Comparison of ENCODE assay signal across 23 cellular contexts in genomic region chr18:73431620-73432019, GRCh38.
"Had no signal": no experiment of that assay in that cellular context is flagged by ENCODE, and none has a peak within 500 bp of the region (broad histone marks: within the 10 kb centered on the region; RNA-seq: fewer than 3 reads in every experiment).

No MANE protein-coding gene starts in this region.

- ATAC-seq: activated naive CD8-positive, alpha-beta T cell treated with anti-CD3 and anti-CD28 coated beads, Interleukin-2, amount 50 U/mL, for 24 hours; body of pancreas; lower lobe of right lung; naive thymus-derived CD8-positive, alpha-beta T cell; pancreas; right cardiac atrium; stimulated activated naive CD8-positive, alpha-beta T cell treated with anti-CD3 and anti-CD28 coated beads, Interleukin-15, Interleukin-2, amounts not matched to agents 100 U/mL and 50 U/mL, for 24 hours; upper lobe of right lung had no signal

- H3K27me3 ChIP-seq: body of pancreas, hepatocyte, neutrophil, pancreas, upper lobe of right lung had no signal

- H3K4me3 ChIP-seq: body of pancreas, hepatocyte, lower lobe of right lung, pancreas, upper lobe of right lung had no signal

- DNase-seq: activated CD4-positive, alpha-beta T cell treated with anti-CD3 and anti-CD28 coated beads for 4 hours; activated CD4-positive, alpha-beta T cell treated with anti-CD3 and anti-CD28 coated beads, Interleukin-2, amount 50 U/mL, for 48 hours; activated CD4-positive, CD25-positive, alpha-beta regulatory T cell; activated CD8-positive, alpha-beta memory T cell treated with anti-CD3 and anti-CD28 coated beads, Interleukin-2, amount 50 U/mL, for 48 hours; activated naive CD4-positive, alpha-beta T cell treated with anti-CD3 and anti-CD28 coated beads, Interleukin-2, amount 10 ng/mL, durations not matched to agents 7 days and 5 days; activated naive CD8-positive, alpha-beta T cell treated with anti-CD3 and anti-CD28 coated beads, Interleukin-2, amount 50 U/mL, for 24 hours; activated T-cell treated with anti-CD3 and anti-CD28 coated beads, Interleukin-2, amount 50 U/mL, for 48 hours; body of pancreas; effector CD4-positive, alpha-beta T cell; erythroblast; glutamatergic neuron; kidney; lower lobe of right lung; naive thymus-derived CD8-positive, alpha-beta T cell; pancreas; right cardiac atrium; stimulated activated CD4-positive, alpha-beta T cell treated with anti-CD3 and anti-CD28 coated beads, Interleukin-12 subunit alpha, Interleukin-12 subunit beta, amount 100 ng/mL, for 4 hours; stimulated activated CD4-positive, alpha-beta T cell treated with anti-CD3 and anti-CD28 coated beads, Interleukin-4, amount 100 ng/mL, for 4 hours; stimulated activated naive CD8-positive, alpha-beta T cell treated with anti-CD3 and anti-CD28 coated beads, Interleukin-15, Interleukin-2, amounts not matched to agents 100 U/mL and 50 U/mL, for 24 hours; T1000; upper lobe of right lung had no signal

- H3K4me1 ChIP-seq: body of pancreas, lower lobe of right lung, pancreas, upper lobe of right lung had no signal

- H3K27ac ChIP-seq: body of pancreas, hepatocyte, lower lobe of right lung, neutrophil, pancreas, upper lobe of right lung had no signal

- H2AFZ ChIP-seq: hepatocyte had no signal

- H3K4me2 ChIP-seq: hepatocyte had no signal

- H3K36me3 ChIP-seq: lower lobe of right lung, neutrophil, pancreas, upper lobe of right lung had no signal

- H3K79me2 ChIP-seq: hepatocyte had no signal

- H3K9me3 ChIP-seq: body of pancreas, lower lobe of right lung, neutrophil, pancreas, upper lobe of right lung had no signal
